In the genomic region with DNA sequence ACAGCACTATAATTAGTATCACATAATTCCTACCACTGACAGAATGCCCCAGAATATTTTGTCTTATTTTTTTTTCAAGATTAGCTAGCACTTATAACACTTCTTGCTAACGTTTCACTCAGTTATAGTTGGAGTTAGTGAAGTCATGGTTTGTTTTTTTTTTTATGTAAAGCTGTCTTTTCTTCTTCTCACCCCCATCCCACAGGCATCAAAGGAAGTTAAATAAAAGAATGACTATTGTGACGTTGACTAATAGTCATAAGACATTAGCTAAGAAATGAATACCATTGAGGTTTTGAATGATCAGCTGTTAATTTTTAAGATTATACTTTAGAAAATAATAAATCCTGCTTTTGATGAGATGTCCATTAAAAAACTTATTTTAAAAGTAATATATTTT, we compare ENCODE assay signal across 29 cellular contexts.
"Had no signal": no experiment of that assay in that cellular context is flagged by ENCODE, and none has a peak within 500 bp of the region (broad histone marks: within the 10 kb centered on the region; RNA-seq: fewer than 3 reads in every experiment).

No MANE protein-coding gene starts in this region.

- H3K4me3 ChIP-seq: colonic mucosa, esophagus muscularis mucosa, lung, mucosa of descending colon, psoas muscle, smooth muscle cell, suprapubic skin, transverse colon, upper lobe of right lung, uterus had no signal

- H3K36me3 ChIP-seq: colonic mucosa, esophagus muscularis mucosa, neutrophil, suprapubic skin, transverse colon, upper lobe of right lung, uterus had no signal

- H3K27ac Mint-ChIP-seq: dendritic cell treated with granulocyte-macrophage colony-stimulating factor and Interleukin-4, amounts not matched to agents 40 ng/mL and 50 ng/mL, for 4 days; endodermal cell; mesothelial cell of epicardium; naive B cell; natural killer cell treated with Interleukin-12 subunit alpha and Interleukin-12 subunit beta and Interleukin-15 and Interleukin-18, amount 100 ng/mL, for 72 hours; stimulated activated naive CD8-positive, alpha-beta T cell treated with anti-CD3 and anti-CD28 coated beads, Interleukin-15, amount 100 ng/mL, for 72 hours had no signal

- H3K9me3 Mint-ChIP-seq: dendritic cell treated with granulocyte-macrophage colony-stimulating factor and Interleukin-4, amounts not matched to agents 40 ng/mL and 50 ng/mL, for 4 days; endodermal cell; mesothelial cell of epicardium; neural crest cell; stimulated activated naive CD8-positive, alpha-beta T cell treated with anti-CD3 and anti-CD28 coated beads, Interleukin-15, amount 100 ng/mL, for 72 hours had no signal

- H3K27me3 Mint-ChIP-seq: dendritic cell treated with granulocyte-macrophage colony-stimulating factor and Interleukin-4, amounts not matched to agents 40 ng/mL and 50 ng/mL, for 4 days; natural killer cell treated with Interleukin-12 subunit alpha and Interleukin-12 subunit beta and Interleukin-15 and Interleukin-18, amount 100 ng/mL, for 72 hours; stimulated activated naive CD8-positive, alpha-beta T cell treated with anti-CD3 and anti-CD28 coated beads, Interleukin-15, amount 100 ng/mL, for 72 hours had no signal

- H3K9me3 ChIP-seq: colonic mucosa, esophagus muscularis mucosa, mucosa of descending colon, neutrophil, psoas muscle, suprapubic skin, transverse colon, upper lobe of right lung, uterus had no signal

- H3K4me3 Mint-ChIP-seq: dendritic cell treated with granulocyte-macrophage colony-stimulating factor and Interleukin-4, amounts not matched to agents 40 ng/mL and 50 ng/mL, for 4 days; endodermal cell; mesothelial cell of epicardium; naive B cell; natural killer cell treated with Interleukin-12 subunit alpha and Interleukin-12 subunit beta and Interleukin-15 and Interleukin-18, amount 100 ng/mL, for 72 hours; neural crest cell; stimulated activated naive CD8-positive, alpha-beta T cell treated with anti-CD3 and anti-CD28 coated beads, Interleukin-15, amount 100 ng/mL, for 72 hours had no signal

- H3K36me3 Mint-ChIP-seq: mesothelial cell of epicardium; naive B cell; natural killer cell treated with Interleukin-12 subunit alpha and Interleukin-12 subunit beta and Interleukin-15 and Interleukin-18, amount 100 ng/mL, for 72 hours had no signal

- H3K4me2 ChIP-seq: smooth muscle cell had no signal

- ATAC-seq: left lobe of liver; mucosa of descending colon; natural killer cell treated with Interleukin-12 subunit alpha and Interleukin-12 subunit beta and Interleukin-15 and Interleukin-18, amount 100 ng/mL, for 72 hours; psoas muscle; right cardiac atrium; stimulated activated naive CD8-positive, alpha-beta T cell treated with anti-CD3 and anti-CD28 coated beads, Interleukin-15, amount 100 ng/mL, for 72 hours; upper lobe of right lung had no signal

- H3K27ac ChIP-seq: colonic mucosa, epithelial cell of prostate, esophagus muscularis mucosa, neutrophil, psoas muscle, suprapubic skin, transverse colon, upper lobe of right lung, uterus had no signal

- DNase-seq: colonic mucosa; effector CD8-positive, alpha-beta T cell; endodermal cell; kidney; mesenchymal stem cell; naive B cell; psoas muscle; right cardiac atrium; stimulated activated CD4-positive, alpha-beta T cell treated with anti-CD3 and anti-CD28 coated beads, Interleukin-12 subunit alpha, Interleukin-12 subunit beta, amount 100 ng/mL, for 4 hours; stimulated activated CD4-positive, alpha-beta T cell treated with anti-CD3 and anti-CD28 coated beads, Interleukin-1b, Interleukin-23, amount 100 ng/mL, for 48 hours; stimulated activated CD4-positive, alpha-beta T cell treated with anti-CD3 and anti-CD28 coated beads, Interleukin-4, amount 100 ng/mL, for 1 hour; stimulated activated CD8-positive, alpha-beta memory T cell treated with anti-CD3 and anti-CD28 coated beads, Interleukin-4, amount 100 ng/mL, for 48 hours; stimulated activated naive CD4-positive, alpha-beta T cell; stimulated activated naive CD8-positive, alpha-beta T cell treated with anti-CD3 and anti-CD28 coated beads, Interleukin-15, amount 100 ng/mL, for 72 hours; transverse colon; upper lobe of right lung; uterus had no signal

- H3K4me1 Mint-ChIP-seq: naive B cell; stimulated activated naive CD8-positive, alpha-beta T cell treated with anti-CD3 and anti-CD28 coated beads, Interleukin-15, amount 100 ng/mL, for 72 hours had no signal

- H3K27me3 ChIP-seq: colonic mucosa, esophagus muscularis mucosa, neutrophil, suprapubic skin, transverse colon, upper lobe of right lung, uterus had no signal

- H3K4me1 ChIP-seq: colonic mucosa, esophagus muscularis mucosa, psoas muscle, suprapubic skin, transverse colon, upper lobe of right lung, uterus had no signal
